Comparison of ENCODE assay signal across 8 cellular contexts in genomic region chr6:44312901-44313788, GRCh38. TPM values are rescaled to one million over a fixed set of nuclear protein-coding genes. Genes with fewer than 3 reads are reported as not detected.
DNase-seq lines count a peak whose midpoint lies in the region; ATAC-seq and TF ChIP-seq lines count a peak whose summit lies in the region.

AARS2 (minus strand) TSS chr6:44313347; CDS start chr6:44313323, 24 bp downstream.

- peaks cover 0 to 6% of the 10 kb centered on the region in 2 donors for H3K27me3 Mint-ChIP-seq in CD4-positive, alpha-beta memory T cell

- H3K9me3 Mint-ChIP-seq in CD4-positive, alpha-beta memory T cell = no peaks in the 10 kb centered on the region

- ATAC-seq in GM19372 (IDR thresholded peaks at IDR 0.05; ENCODE audit: low read depth, unreplicated experiment) (peak; percentile 79), HG03558 (IDR thresholded peaks at IDR 0.05; ENCODE audit: extremely low read depth, unreplicated experiment) (peak; percentile 64)

- H3K27ac Mint-ChIP-seq in CD4-positive, alpha-beta memory T cell = peak within 1 kb of the TSS; percentile 82 to 96 (median 95)

- intact Hi-C loops in CD4-positive, alpha-beta memory T cell (cut with micrococcal nuclease) = loop anchor here (1.0 to 2.0 kb wide), 3 partner anchors 45 to 74 kb away; partner anchors contain the start of genes CDC5L and HSP90AB1
- intact Hi-C loops in lower leg skin (cut with DNase I; ENCODE audit: low total_unique reads) = no loop called here

- H3K4me3 ChIP-seq in CD4-positive, alpha-beta memory T cell (ENCODE audit: low read length in 2 of 2) = peak within 1 kb of the TSS; percentile 61 to 91
- H3K4me3 ChIP-seq in duodenal mucosa (ENCODE audit: low read depth in 1 of 2, low read length in 2 of 2) (peak within 1 kb of the TSS; percentile 87 to 95), lower leg skin (ENCODE audit: low read depth, poor library complexity, severe bottlenecking) (peak within 1 kb of the TSS; percentile 96)

- CTCF ChIA-PET in CD4-positive, alpha-beta memory T cell (lab: Charles Lee; ENCODE audit: partially characterized antibody) = interaction anchor here (0.6 to 3.8 kb wide), 21 partner anchors 9 to 625 kb away, joined by 3 to 19 read pairs (median 3); partner anchors contain the start of genes MRPS18A and TMEM151B

- POLR2A ChIA-PET in CD4-positive, alpha-beta memory T cell (lab: Charles Lee; ENCODE audit: partially characterized antibody) = interaction anchor here (0.9 to 3.7 kb wide), 7 partner anchors 13 to 74 kb away, joined by 3 to 26 read pairs (median 4); partner anchors contain the start of genes CDC5L, HSP90AB1 and SLC35B2

- H3K36me3 Mint-ChIP-seq in CD4-positive, alpha-beta memory T cell = peaks cover 25 to 37% of the 10 kb centered on the region in 2 donors

- 2 to 3% methylated on average over 38 to 52 of the region's 52 CpGs for WGBS in lower leg skin, 2 donors

- TF ChIP-seq CTCF in lower leg skin (IDR thresholded peaks at IDR 0.05) = peak in 1 of 3 donors; percentile 79

- peak within 1 kb of the TSS; percentile 79 for H3K27ac ChIP-seq in CD4-positive, alpha-beta memory T cell (ENCODE audit: low read depth, low read length)
- peak within 1 kb of the TSS; percentile 43 for H3K27ac ChIP-seq in duodenal mucosa (ENCODE audit: low read depth, low read length)

- H3K4me3 Mint-ChIP-seq in CD4-positive, alpha-beta memory T cell = peak within 1 kb of the TSS; percentile 90 to 98 (median 96)

- DNase-seq in CD4-positive, alpha-beta memory T cell = peak; percentile 86 to 90 (median 87)
- DNase-seq in NCI-H748 treated with DMSO at 0.1 percent for 48 hours (lab: John Stamatoyannopoulos, UW) = peak; percentile 81
- DNase-seq in activated CD4-positive, alpha-beta T cell treated with anti-CD3 and anti-CD28 coated beads, Interleukin-2, amount 50 U/mL, for 48 hours = peak; percentile 97
- DNase-seq in lower leg skin (ENCODE audit: low spot score in 2 of 2) = peak; percentile 82 to 97
- peak; percentile 87 to 96 for DNase-seq in stimulated activated CD4-positive, alpha-beta T cell treated with anti-CD3 and anti-CD28 coated beads, Interleukin-4, amount 100 ng/mL, for 4 hours

- H3K9me3 ChIP-seq in CD4-positive, alpha-beta memory T cell (ENCODE audit: control insufficient read depth in 1 of 2, low read length in 2 of 2) = no peaks in the 10 kb centered on the region
- H3K9me3 ChIP-seq in duodenal mucosa (ENCODE audit: control insufficient read depth in 1 of 2, low read length in 2 of 2) = no peaks in the 10 kb centered on the region

- peaks cover 29% of the 10 kb centered on the region for H3K36me3 ChIP-seq in CD4-positive, alpha-beta memory T cell (ENCODE audit: insufficient read depth, low read length)
- H3K36me3 ChIP-seq in duodenal mucosa (ENCODE audit: control insufficient read depth in 1 of 2, insufficient read depth in 2 of 2, low read length in 2 of 2) = peaks cover 10 to 26% of the 10 kb centered on the region in 2 donors

- H3K9ac ChIP-seq in duodenal mucosa (ENCODE audit: low read depth in 1 of 2, low read length in 2 of 2) = peak within 1 kb of the TSS; percentile 88 to 93

- H3K27me3 ChIP-seq in CD4-positive, alpha-beta memory T cell (ENCODE audit: insufficient read depth, low read length) = no peaks in the 10 kb centered on the region
- peaks cover 0 to 2% of the 10 kb centered on the region in 2 donors for H3K27me3 ChIP-seq in duodenal mucosa (ENCODE audit: control insufficient read depth in 1 of 2, insufficient read depth in 2 of 2, low read length in 2 of 2)

- TF ChIP-seq POLR2A in lower leg skin (IDR thresholded peaks at IDR 0.05) = no peak

- H3K4me1 Mint-ChIP-seq in CD4-positive, alpha-beta memory T cell = peaks cover 5 to 30% (median 20%) of the 10 kb centered on the region in 4 donors

- H3K4me1 ChIP-seq in CD4-positive, alpha-beta memory T cell (ENCODE audit: insufficient read depth, low read length) = peaks cover 11% of the 10 kb centered on the region
- H3K4me1 ChIP-seq in duodenal mucosa (ENCODE audit: control insufficient read depth in 1 of 2, insufficient read depth in 2 of 2, low read length in 2 of 2) = peaks cover 35% of the 10 kb centered on the region in 2 donors

RNA-seq across cellular contexts. Expression of gene AARS2, which starts in this region (rescaled TPM):
- total RNA-seq in CD4-positive, alpha-beta memory T cell = 10 to 100 TPM; 23.7 to 25.6 TPM
- 10 to 100 TPM in 1 of 2 donors, 1 to 10 TPM in 1; 4.2 to 10.1 TPM for polyA plus RNA-seq in CD4-positive, alpha-beta memory T cell
- total RNA-seq in lower leg skin = 10 to 100 TPM in 3 of 4 donors, 1 to 10 TPM in 1; 5.9 to 15.7 (median 12.8) TPM

Comparison
In these comparisons a context has a peak if more than half of its experiments do, and no peak if none do; other contexts are left out.
1. Peak in every context shown above with its lines: DNase-seq, ATAC-seq, H3K4me3 ChIP-seq and H3K27ac ChIP-seq.